In genomic region chr11:100706179-100706578, GRCh38 we compare ENCODE assay signal across 15 cellular contexts. TPM values are rescaled to one million over a fixed set of nuclear protein-coding genes. Genes with fewer than 3 reads are reported as not detected.
A peak's percentile ranks its signal among the peaks of the same experiment; 100 is the strongest.
DNase-seq lines count a peak whose midpoint lies in the region; ATAC-seq and TF ChIP-seq lines count a peak whose summit lies in the region.
"Had no signal": no experiment of that assay in that cellular context is flagged by ENCODE, and none has a peak within 500 bp of the region (broad histone marks: within the 10 kb centered on the region; RNA-seq: fewer than 3 reads in every experiment).

No MANE protein-coding gene starts in this region.

- H3K36me3 ChIP-seq in BLaER1 (peaks cover 7% of the 10 kb centered on the region), adrenal gland (replicated peaks in 1 of 2) (no peaks in the 10 kb centered on the region), right atrium auricular region (no peaks in the 10 kb centered on the region), trophoblast cell (ENCODE audit: control insufficient read depth in 1 of 2, insufficient read depth in 2 of 2, low read length in 2 of 2) (no peaks in the 10 kb centered on the region)

- no peaks in the 10 kb centered on the region for H3K79me1 ChIP-seq in trophoblast cell (ENCODE audit: low read length)

- H3K9ac ChIP-seq in BLaER1 (no peak overlapping the region), trophoblast cell (ENCODE audit: low read length) (no peak overlapping the region)
- H3K9ac ChIP-seq: parathyroid adenoma had no signal

- peaks cover 10% of the 10 kb centered on the region for H3K4me1 ChIP-seq in BLaER1
- peaks cover 0 to 8% of the 10 kb centered on the region in 2 donors for H3K4me1 ChIP-seq in adrenal gland (replicated peaks in 1 of 2)
- peaks cover 0 to 8% of the 10 kb centered on the region in 2 donors for H3K4me1 ChIP-seq in right atrium auricular region
- no peaks in the 10 kb centered on the region for H3K4me1 ChIP-seq in trophoblast cell (ENCODE audit: control insufficient read depth in 1 of 2, insufficient read depth in 2 of 2, low read length in 2 of 2)
- H3K4me1 ChIP-seq: parathyroid adenoma had no signal

- H3K4me3 ChIP-seq in BLaER1 (no peak overlapping the region), adrenal gland (no peak overlapping the region), right atrium auricular region (no peak overlapping the region), trophoblast cell (ENCODE audit: low read depth, low read length) (no peak overlapping the region)

- H2BK5ac ChIP-seq in trophoblast cell (ENCODE audit: low read depth, low read length, poor library complexity) = no peak overlapping the region

- H3K4me2 ChIP-seq in BLaER1 (peak overlapping the region; percentile 32; the same call in 1 of the 2 replicates), trophoblast cell (ENCODE audit: low read length) (no peak overlapping the region)

- H3K79me2 ChIP-seq in trophoblast cell (ENCODE audit: control insufficient read depth, insufficient read depth, low read length, poor library complexity) = no peaks in the 10 kb centered on the region
- H3K79me2 ChIP-seq: parathyroid adenoma had no signal

- H3K18ac ChIP-seq in trophoblast cell (ENCODE audit: low read length) = no peak overlapping the region

- H4K12ac ChIP-seq in trophoblast cell (ENCODE audit: low read depth, low read length) = no peak overlapping the region

- H3K27ac ChIP-seq in BLaER1 (no peak overlapping the region), adrenal gland (no peak overlapping the region), right atrium auricular region (no peak overlapping the region), trophoblast cell (ENCODE audit: low read depth, low read length) (no peak overlapping the region)
- H3K27ac ChIP-seq: parathyroid adenoma had no signal

- H2AK5ac ChIP-seq in trophoblast cell (ENCODE audit: low read length) = no peak overlapping the region

- H4K20me1 ChIP-seq in BLaER1 = no peaks in the 10 kb centered on the region

- H2BK12ac ChIP-seq in trophoblast cell (ENCODE audit: low read length) = no peak overlapping the region

- H4K8ac ChIP-seq in trophoblast cell (ENCODE audit: low read depth, low read length) = no peak overlapping the region

- no peak overlapping the region for H3K4ac ChIP-seq in trophoblast cell (ENCODE audit: low read depth, low read length)

- no peak overlapping the region for H3K23ac ChIP-seq in trophoblast cell (ENCODE audit: low read length)

- TF ChIP-seq CTCF in adrenal gland (IDR thresholded peaks at IDR 0.05) = no peak
- TF ChIP-seq CTCF in right atrium auricular region (IDR thresholded peaks at IDR 0.05) = no peak

- H3K9me3 ChIP-seq in BLaER1 = peaks cover 5% of the 10 kb centered on the region; the same call in 1 of the 2 replicates
- H3K9me3 ChIP-seq in adrenal gland (replicated peaks in 1 of 3) = no peaks in the 10 kb centered on the region
- H3K9me3 ChIP-seq in right atrium auricular region = no peaks in the 10 kb centered on the region
- H3K9me3 ChIP-seq in trophoblast cell (ENCODE audit: insufficient read depth, low read depth, low read length) = no peaks in the 10 kb centered on the region

- H4K91ac ChIP-seq in trophoblast cell (ENCODE audit: low read depth, low read length) = no peak overlapping the region

- no peaks in the 10 kb centered on the region for H3K27me3 ChIP-seq in BLaER1
- H3K27me3 ChIP-seq in adrenal gland = no peaks in the 10 kb centered on the region
- H3K27me3 ChIP-seq in right atrium auricular region = no peaks in the 10 kb centered on the region
- no peaks in the 10 kb centered on the region for H3K27me3 ChIP-seq in trophoblast cell (ENCODE audit: insufficient read depth, low read length)

- DNase-seq in NCI-H146 (lab: John Stamatoyannopoulos, UW) (no peak), adrenal gland (no peak), right atrium auricular region (ENCODE audit: low spot score) (no peak), trophoblast cell (no peak)
- DNase-seq: ACHN; DMS79; NCI-H1092 treated with DMSO at 0.1 percent for 48 hours; NCI-H748 treated with DMSO at 0.1 percent for 48 hours; stimulated activated CD4-positive, alpha-beta T cell treated with anti-CD3 and anti-CD28 coated beads, Interleukin-4, amount 100 ng/mL, for 1 hour had no signal

- H2BK120ac ChIP-seq in trophoblast cell (ENCODE audit: insufficient read depth, low read length, poor library complexity) = no peak overlapping the region

- intact Hi-C loops in adrenal gland (cut with DNase I) = no loop called here

- no peak for TF ChIP-seq POLR2A in adrenal gland (IDR thresholded peaks at IDR 0.05)

- ATAC-seq in GM19351 (IDR thresholded peaks at IDR 0.05; ENCODE audit: unreplicated experiment) (peak; percentile 59), HG02759 (IDR thresholded peaks at IDR 0.05; ENCODE audit: unreplicated experiment) (peak; percentile 50), HG03469 (IDR thresholded peaks at IDR 0.05; ENCODE audit: unreplicated experiment) (peak; percentile 46)
- ATAC-seq: activated CD4-positive, CD25-positive, alpha-beta regulatory T cell treated with anti-CD3 and anti-CD28 coated beads, Interleukin-2, amount 50 U/mL, for 24 hours had no signal

- no peak overlapping the region for H3K14ac ChIP-seq in trophoblast cell (ENCODE audit: low read length)

- no peak overlapping the region for H2AFZ ChIP-seq in trophoblast cell (ENCODE audit: insufficient read depth, low read length, poor library complexity)
- H2AFZ ChIP-seq: parathyroid adenoma had no signal

RNA-seq across cellular contexts. Expression of gene ARHGAP42, which starts 19.1 kb away (rescaled TPM):
- total RNA-seq in adrenal gland (10 to 100 TPM in 6 of 8 donors, 1 to 10 TPM in 2; 6.8 to 23.2 (median 12.4) TPM), right atrium auricular region (10 to 100 TPM in 1 of 2 donors, 1 to 10 TPM in 1; 6.1 to 12.1 TPM)
- 1 to 10 TPM; 2.5 to 6.7 (median 3.0) TPM for polyA plus RNA-seq in adrenal gland
- polyA plus RNA-seq in trophoblast cell (2013) = 23.3 and 25.5 TPM in 2 replicates
